8 cellular contexts compared by ENCODE assay signal in the genomic region with DNA sequence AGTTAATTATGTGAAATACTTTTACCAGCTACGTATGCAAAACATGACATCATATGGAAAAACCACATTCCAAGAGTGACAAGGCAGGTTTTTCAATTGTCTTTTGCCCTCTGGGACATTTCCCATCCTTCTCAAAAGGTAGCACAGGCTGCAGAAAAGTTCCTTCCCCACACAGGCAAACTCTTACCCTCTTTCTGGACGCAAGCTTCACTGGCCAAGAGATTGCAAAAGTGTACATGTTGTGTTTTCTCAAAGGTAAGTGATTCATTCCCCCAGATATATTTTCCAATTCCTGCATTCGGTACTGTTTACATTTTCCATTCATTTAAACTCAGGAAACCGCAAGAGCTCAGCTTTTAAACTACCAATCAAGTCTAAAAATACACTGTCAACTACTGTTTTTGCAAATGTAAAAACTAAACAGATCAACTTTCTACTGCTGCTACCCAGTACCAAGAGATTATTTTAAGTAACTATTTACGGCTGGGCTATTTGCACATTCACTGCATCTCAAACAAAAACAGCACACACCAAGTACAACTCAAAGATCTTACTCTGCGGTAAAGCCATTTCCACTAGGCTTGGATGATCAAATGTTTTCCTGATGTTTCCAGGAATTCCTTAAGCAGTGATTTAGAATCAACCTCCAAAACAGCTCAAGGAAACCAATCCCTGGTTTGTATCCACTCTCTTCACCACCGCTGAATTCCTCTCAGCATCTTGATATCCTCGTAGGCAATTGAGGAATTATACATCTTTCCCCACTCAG.
DNase-seq lines count a peak whose midpoint lies in the region; ATAC-seq and TF ChIP-seq lines count a peak whose summit lies in the region.

No MANE protein-coding gene starts in this region.

- H3K4me3 ChIP-seq in OCI-LY3 (ENCODE audit: low read length) (no peak overlapping the region), heart right ventricle (peak overlapping the region in 9 of 10 donors; percentile 4 to 41 (median 33)), retinal pigment epithelial cell (ENCODE audit: low read length) (peak overlapping the region; percentile 60)

- peak overlapping the region; percentile 28; the same call in 1 of the 2 replicates for H2AFZ ChIP-seq in OCI-LY3 (ENCODE audit: low read depth, low read length)

- H3K36me3 Mint-ChIP-seq in CD4-positive, alpha-beta T cell (ENCODE audit: low read depth) = peaks cover 35% of the 10 kb centered on the region

- H3K79me2 ChIP-seq in OCI-LY3 (ENCODE audit: low read length) = no peaks in the 10 kb centered on the region

- H4K20me1 ChIP-seq in OCI-LY3 (ENCODE audit: insufficient read depth, low read length) = no peaks in the 10 kb centered on the region

- H3K9me3 ChIP-seq in OCI-LY3 (ENCODE audit: insufficient read depth, low read length) (no peaks in the 10 kb centered on the region), heart right ventricle (no peaks in the 10 kb centered on the region)
- no peaks in the 10 kb centered on the region for H3K9me3 ChIP-seq in CD4-positive, alpha-beta T cell (ENCODE audit: control insufficient read depth, low read length)

- H3K9ac ChIP-seq in OCI-LY3 (ENCODE audit: low read length) = no peak overlapping the region

- H3K9me3 Mint-ChIP-seq in CD4-positive, alpha-beta T cell = no peaks in the 10 kb centered on the region

- no peak for DNase-seq in heart right ventricle
- DNase-seq in retinal pigment epithelial cell (ENCODE audit: low read depth) = no peak
- DNase-seq in stimulated activated naive CD4-positive, alpha-beta T cell treated with Interleukin-2 at 50 U/mL for 16 hours (lab: John Stamatoyannopoulos, UW) = no peak
- DNase-seq in globus pallidus (ENCODE audit: low spot score) = no peak
- no peak for DNase-seq in CD4-positive, alpha-beta T cell
- no peak for DNase-seq in activated gamma-delta T cell (lab: John Stamatoyannopoulos, UW)

- TF ChIP-seq CTCF in OCI-LY3 (IDR thresholded peaks at IDR 0.05; ENCODE audit: low read depth, low read length) = no peak
- no peak for TF ChIP-seq CTCF in heart right ventricle (IDR thresholded peaks at IDR 0.05)
- no peak for TF ChIP-seq CTCF in retinal pigment epithelial cell (conservative IDR thresholded peaks at IDR 0.05; ENCODE audit: low read depth, low read length)
- no peak for TF ChIP-seq CTCF in CD4-positive, alpha-beta T cell (IDR thresholded peaks at IDR 0.05)

- 14 to 17% methylated on average over 8 of the region's 8 CpGs for WGBS in heart right ventricle, 2 donors

- no peaks in the 10 kb centered on the region for H3K27me3 Mint-ChIP-seq in CD4-positive, alpha-beta T cell

- H3K4me1 Mint-ChIP-seq in CD4-positive, alpha-beta T cell (ENCODE audit: low read depth) = no peaks in the 10 kb centered on the region

- no peak overlapping the region for H3K27ac Mint-ChIP-seq in CD4-positive, alpha-beta T cell

- CTCF ChIA-PET in CD4-positive, alpha-beta T cell (lab: Charles Lee) = no interaction called here

- H3K27me3 ChIP-seq in OCI-LY3 (ENCODE audit: low read depth, low read length) = no peaks in the 10 kb centered on the region
- H3K27me3 ChIP-seq in heart right ventricle = no peaks in the 10 kb centered on the region
- H3K27me3 ChIP-seq in CD4-positive, alpha-beta T cell (ENCODE audit: control insufficient read depth, insufficient read depth, low read length) = no peaks in the 10 kb centered on the region

- ATAC-seq in GM18861 (IDR thresholded peaks at IDR 0.05; ENCODE audit: unreplicated experiment) = peak; percentile 44
- peak in 3 of 8 donors; percentile 16 to 41 (median 35) for ATAC-seq in heart right ventricle
- ATAC-seq in CD4-positive, alpha-beta T cell (ENCODE audit: poor library complexity) = no peak

- H3K36me3 ChIP-seq in OCI-LY3 (replicated peaks; ENCODE audit: low read depth, low read length) = no peaks in the 10 kb centered on the region
- H3K36me3 ChIP-seq in heart right ventricle = peaks cover 0 to 5% (median 0%) of the 10 kb centered on the region in 9 donors

- H3K27ac ChIP-seq in OCI-LY3 (ENCODE audit: low read length) (no peak overlapping the region), heart right ventricle (peak overlapping the region in 9 of 10 donors; percentile 27 to 81 (median 69))
- H3K27ac ChIP-seq in CD4-positive, alpha-beta T cell (ENCODE audit: low read depth, low read length) = no peak overlapping the region

- no peak overlapping the region for H3K4me2 ChIP-seq in OCI-LY3 (ENCODE audit: low read length)

- H3K4me3 Mint-ChIP-seq in CD4-positive, alpha-beta T cell = no peak overlapping the region

- H3K4me1 ChIP-seq in OCI-LY3 (ENCODE audit: low read length) = peaks cover 12% of the 10 kb centered on the region
- H3K4me1 ChIP-seq in heart right ventricle = peaks cover 0 to 29% (median 9%) of the 10 kb centered on the region in 9 donors

- intact Hi-C loops in heart right ventricle (cut with DNase I) = no loop called here
- intact Hi-C loops in CD4-positive, alpha-beta T cell (cut with DNase I, micrococcal nuclease) = no loop called here

- POLR2A ChIA-PET in CD4-positive, alpha-beta T cell (lab: Charles Lee) = no interaction called here

Comparison
In these comparisons a context has a peak if more than half of its experiments do, and no peak if none do; other contexts are left out.
1. H3K27ac ChIP-seq: peak in heart right ventricle (9 of 10); none in OCI-LY3 (single experiment) and CD4-positive, alpha-beta T cell (single experiment).